In genomic region chr1:110513511-110513910, GRCh38 we compare ENCODE assay signal across 3 cellular contexts.
TF ChIP-seq lines count a peak whose summit lies in the region.

No MANE protein-coding gene starts in this region.

TF ChIP-seq in SK-N-SH treated with all-trans-retinoic acid at 6 μM for 48 hours, 23 proteins besides CTCF, POLR2A, EP300 and RAD21 (continues in another document):
- no peak for TF ChIP-seq ARNTL (CRISPR knock-in tag; IDR thresholded peaks at IDR 0.05; ENCODE audit: borderline replicate concordance, low read depth)
- TF ChIP-seq ZNF70 (CRISPR knock-in tag; IDR thresholded peaks at IDR 0.05): no peak
- no peak for TF ChIP-seq BACH2 (CRISPR knock-in tag; IDR thresholded peaks at IDR 0.05; ENCODE audit: borderline replicate concordance)
- TF ChIP-seq TCF4 (CRISPR knock-in tag; IDR thresholded peaks at IDR 0.05; ENCODE audit: borderline replicate concordance): no peak
- no peak for TF ChIP-seq CSDC2 (CRISPR knock-in tag; IDR thresholded peaks at IDR 0.05)
- TF ChIP-seq SNAI2 (CRISPR knock-in tag; IDR thresholded peaks at IDR 0.05): no peak
- TF ChIP-seq RARB (CRISPR knock-in tag; IDR thresholded peaks at IDR 0.05): no peak
- TF ChIP-seq CSRNP3 (CRISPR knock-in tag; IDR thresholded peaks at IDR 0.05): no peak
- TF ChIP-seq POU6F1 (CRISPR knock-in tag; IDR thresholded peaks at IDR 0.05; ENCODE audit: borderline replicate concordance, low read depth): no peak
- no peak for TF ChIP-seq ESRRG (CRISPR knock-in tag; IDR thresholded peaks at IDR 0.05)
- TF ChIP-seq ISL1 (CRISPR knock-in tag; IDR thresholded peaks at IDR 0.05): no peak
- no peak for TF ChIP-seq PPARA (CRISPR knock-in tag; IDR thresholded peaks at IDR 0.05; ENCODE audit: borderline replicate concordance)
- TF ChIP-seq ZNF565 (CRISPR knock-in tag; conservative IDR thresholded peaks at IDR 0.05; ENCODE audit: low read depth): no peak
- TF ChIP-seq TSHZ2 (CRISPR knock-in tag; IDR thresholded peaks at IDR 0.05): no peak
- TF ChIP-seq ZFP30 (CRISPR knock-in tag; IDR thresholded peaks at IDR 0.05): no peak

TF ChIP-seq in SK-N-SH, 30 proteins besides CTCF, POLR2A, EP300 and RAD21:
- TF ChIP-seq MEF2A (IDR thresholded peaks at IDR 0.05; ENCODE audit: borderline replicate concordance, low read depth) (no peak), USF1 (IDR thresholded peaks at IDR 0.05; ENCODE audit: borderline replicate concordance, low read depth) (no peak), NRF1 (IDR thresholded peaks at IDR 0.05; ENCODE audit: low read depth, low read length) (no peak), JUND (IDR thresholded peaks at IDR 0.05) (no peak), RFX5 (IDR thresholded peaks at IDR 0.05; ENCODE audit: low read length) (no peak), TCF12 (IDR thresholded peaks at IDR 0.05) (no peak), POLR2AphosphoS5 (IDR thresholded peaks at IDR 0.05; ENCODE audit: low read depth, low read length) (no peak), GATA2 (CRISPR knock-in tag; IDR thresholded peaks at IDR 0.05) (no peak), USF2 (IDR thresholded peaks at IDR 0.05; ENCODE audit: borderline replicate concordance, low read depth, low read length) (no peak), RXRA (IDR thresholded peaks at IDR 0.05; ENCODE audit: borderline replicate concordance, low read depth) (no peak), SIN3A (IDR thresholded peaks at IDR 0.05; ENCODE audit: borderline replicate concordance, low read depth, low read length) (no peak), CHD2 (IDR thresholded peaks at IDR 0.05; ENCODE audit: low read length, partially characterized antibody) (no peak), TAF1 (IDR thresholded peaks at IDR 0.05; ENCODE audit: borderline replicate concordance, low read depth, low read length) (no peak), MAX (IDR thresholded peaks at IDR 0.05; ENCODE audit: low read depth) (no peak), NFIC (IDR thresholded peaks at IDR 0.05; ENCODE audit: borderline replicate concordance) (no peak), RCOR1 (IDR thresholded peaks at IDR 0.05; ENCODE audit: low read length) (no peak)

TF ChIP-seq in K562, 482 proteins besides CTCF, POLR2A, EP300 and RAD21:
- TF ChIP-seq JUND (IDR thresholded peaks at IDR 0.05; ENCODE audit: borderline replicate concordance, low read depth, low read length) (peak; percentile 49; the same call in 1 of the 2 replicates), JUND (tag; IDR thresholded peaks at IDR 0.05; ENCODE audit: borderline replicate concordance, low read depth, low read length) (no peak), RFX5 (IDR thresholded peaks at IDR 0.05; ENCODE audit: low read depth, low read length) (no peak), HNRNPLL (IDR thresholded peaks at IDR 0.05; ENCODE audit: low read depth, low read length, poor library complexity, severe bottlenecking) (no peak), CEBPB (tag; IDR thresholded peaks at IDR 0.05) (no peak), ATF3 (IDR thresholded peaks at IDR 0.05) (peak; percentile 7; the same call in 1 of the 2 replicates), ATF3 (CRISPR knock-in tag; conservative IDR thresholded peaks at IDR 0.05) (no peak), ZNF165 (CRISPR knock-in tag; IDR thresholded peaks at IDR 0.05; ENCODE audit: borderline replicate concordance) (no peak)
